ENCODE assay signal across 19 cellular contexts in the genomic region with DNA sequence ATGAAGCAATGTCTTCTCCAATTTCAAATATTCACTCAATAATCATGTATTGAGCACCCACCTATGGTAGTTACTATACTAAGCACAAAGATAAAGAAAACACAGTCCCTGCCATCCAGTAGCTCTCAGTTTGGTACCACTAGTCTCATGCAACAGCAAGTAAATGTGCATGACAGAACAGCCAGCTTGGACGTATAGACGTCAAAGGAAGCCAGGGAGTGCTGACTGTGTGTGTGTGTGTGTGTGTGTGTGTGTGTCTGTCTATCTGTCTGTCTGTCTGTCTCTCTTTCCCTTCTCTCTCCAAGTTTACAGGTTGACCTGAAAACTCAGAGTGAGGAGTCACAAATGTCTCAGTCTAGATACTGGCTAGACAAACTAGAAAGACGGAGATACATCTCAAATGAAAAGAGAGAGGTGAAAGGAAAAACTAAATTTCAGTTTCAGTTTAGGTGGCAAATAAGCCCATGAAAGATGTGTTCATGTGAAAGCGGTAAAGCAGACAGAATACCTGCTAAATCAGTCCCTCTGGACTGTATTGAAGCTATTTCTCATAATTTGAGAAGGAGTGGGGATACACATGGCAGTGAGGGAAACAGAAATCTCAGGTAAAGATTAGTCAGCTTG.
DNase-seq lines count a peak whose midpoint lies in the region; ATAC-seq, FAIRE-seq and TF ChIP-seq lines count a peak whose summit lies in the region.
"Had no signal": no experiment of that assay in that cellular context is flagged by ENCODE, and none has a peak within 500 bp of the region (broad histone marks: within the 10 kb centered on the region; RNA-seq: fewer than 3 reads in every experiment).

No MANE protein-coding gene starts in this region.

- DNase-seq in GM13976 (ENCODE audit: low spot score) (peak; percentile 20), H54 (ENCODE audit: insufficient read length, low spot score) (no peak), NCI-H2196 treated with DMSO at 0.1 percent for 48 hours (lab: John Stamatoyannopoulos, UW; ENCODE audit: unreplicated experiment) (no peak), frontal cortex (ENCODE audit: low spot score in 2 of 2) (no peak)
- DNase-seq: activated CD4-positive, alpha-beta T cell treated with anti-CD3 and anti-CD28 coated beads, Interleukin-2, amount 50 U/mL, for 1 hour; aorta; gastrocnemius medialis; lower lobe of right lung; naive thymus-derived CD4-positive, alpha-beta T cell; NCI-H2107; Right ventricle myocardium superior; stimulated activated CD4-positive, alpha-beta T cell treated with anti-CD3 and anti-CD28 coated beads, Interleukin-12 subunit alpha, Interleukin-12 subunit beta, amount 100 ng/mL, for 4 hours; stomach; uterus had no signal

- ATAC-seq in GM18870 (IDR thresholded peaks at IDR 0.05; ENCODE audit: unreplicated experiment): peak; percentile 74
- ATAC-seq in GM21529 (IDR thresholded peaks at IDR 0.05; ENCODE audit: unreplicated experiment): peak; percentile 81
- peak; percentile 67 for ATAC-seq in HG03565 (IDR thresholded peaks at IDR 0.05; ENCODE audit: unreplicated experiment)
- no peak for ATAC-seq in GM18861 (IDR thresholded peaks at IDR 0.05; ENCODE audit: unreplicated experiment)
- ATAC-seq: gastrocnemius medialis; lower lobe of right lung; naive thymus-derived CD4-positive, alpha-beta T cell had no signal

- FAIRE-seq in H54 (lab: Jason Lieb, UNC) (no peak), frontal cortex (lab: Jason Lieb, UNC) (no peak)
- FAIRE-seq: endothelial cell of umbilical vein had no signal

- TF ChIP-seq CTCF in GM13976 (IDR thresholded peaks at IDR 0.05; ENCODE audit: borderline replicate concordance, control extremely low read depth, extremely low read depth, insufficient read depth, missing control alignments): no peak

- in situ Hi-C loops in GM13976 (cut with MboI; ENCODE audit: low sequenced_read_pairs, unreplicated experiment): no loop called here

- TF ChIP-seq POLR2A in H54 (IDR thresholded peaks at IDR 0.05; ENCODE audit: low read depth, low read length): no peak
